7 cellular contexts compared by ENCODE assay signal in genomic region chr10:46693265-46693664, GRCh38.
A peak's percentile ranks its signal among the peaks of the same experiment; 100 is the strongest.
DNase-seq lines count a peak whose midpoint lies in the region; ATAC-seq, FAIRE-seq and TF ChIP-seq lines count a peak whose summit lies in the region.
"Not testable (repeated sequence)": the region's sequence is repeated elsewhere in the genome, so short reads cannot be mapped to it uniquely, and the experiment has no call there.

No MANE protein-coding gene starts in this region.

- FAIRE-seq in pancreas (lab: Jason Lieb, UNC): peak; percentile 98

- H3K4me3 Mint-ChIP-seq in CD4-positive, alpha-beta memory T cell; HFFc6; brain: not testable (repeated sequence)

- H3F3A ChIP-seq in PC-9 (ENCODE audit: insufficient read depth, low read depth): not testable (repeated sequence)

- not testable (repeated sequence) for H3K36me3 Mint-ChIP-seq in CD4-positive, alpha-beta memory T cell; HFFc6 (ENCODE audit: low read depth); brain

- intact Hi-C loops in CD4-positive, alpha-beta memory T cell (cut with micrococcal nuclease); PC-9 (cut with micrococcal nuclease; ENCODE audit: unreplicated experiment); left lung (cut with DNase I); pancreas (cut with DNase I): not testable (repeated sequence)

- CTCF ChIA-PET in CD4-positive, alpha-beta memory T cell (lab: Charles Lee; ENCODE audit: partially characterized antibody); PC-9 (lab: Charles Lee): not testable (repeated sequence)

- not testable (repeated sequence) for H3K36me3 ChIP-seq in CD4-positive, alpha-beta memory T cell (ENCODE audit: insufficient read depth, low read length); PC-9 (ENCODE audit: low read depth); left lung; pancreas

- H3K9me3 Mint-ChIP-seq in CD4-positive, alpha-beta memory T cell; HFFc6; brain: not testable (repeated sequence)

- not testable (repeated sequence) for H3K9me3 ChIP-seq in CD4-positive, alpha-beta memory T cell (ENCODE audit: control insufficient read depth in 1 of 2, low read length in 2 of 2); PC-9 (ENCODE audit: insufficient read depth, low read depth); left lung; pancreas

- H2AFZ ChIP-seq in PC-9: not testable (repeated sequence)

- not testable (repeated sequence) for H3K27ac ChIP-seq in CD4-positive, alpha-beta memory T cell (ENCODE audit: low read depth, low read length); PC-9; left lung; pancreas

- H3K27me3 Mint-ChIP-seq in CD4-positive, alpha-beta memory T cell; HFFc6 (ENCODE audit: insufficient read depth); brain: not testable (repeated sequence)

- not testable (repeated sequence) for H3K9me2 ChIP-seq in PC-9 (ENCODE audit: insufficient read depth)

- H3K4me1 ChIP-seq in CD4-positive, alpha-beta memory T cell (ENCODE audit: insufficient read depth, low read length); PC-9 (replicated peaks; ENCODE audit: insufficient read depth); left lung; pancreas: not testable (repeated sequence)

- H3K27ac Mint-ChIP-seq in CD4-positive, alpha-beta memory T cell; HFFc6; brain: not testable (repeated sequence)

- not testable (repeated sequence) for H3K4me2 ChIP-seq in PC-9

- POLR2A ChIA-PET in CD4-positive, alpha-beta memory T cell (lab: Charles Lee; ENCODE audit: partially characterized antibody); PC-9 (lab: Charles Lee; ENCODE audit: unreplicated experiment): not testable (repeated sequence)

- H3K27me3 ChIP-seq in CD4-positive, alpha-beta memory T cell (ENCODE audit: insufficient read depth, low read length); PC-9 (ENCODE audit: insufficient read depth, low read depth); left lung; pancreas: not testable (repeated sequence)

- TF ChIP-seq CTCF in HFFc6 (IDR thresholded peaks at IDR 0.05) (peak; percentile 61), PC-9 (conservative IDR thresholded peaks at IDR 0.05) (peak; percentile 33; the same call in 1 of the 2 replicates), brain (conservative IDR thresholded peaks at IDR 0.05) (peak; percentile 25 to 29), fibroblast of pulmonary artery (IDR thresholded peaks at IDR 0.05; ENCODE audit: low read length, missing control alignments) (peak; percentile 13)
- not testable (repeated sequence) for TF ChIP-seq CTCF in left lung (IDR thresholded peaks at IDR 0.05); pancreas (IDR thresholded peaks at IDR 0.05)

- peak; percentile 30 for ATAC-seq in left lung
- ATAC-seq in pancreas: peak in 2 of 4 donors; percentile 44 to 50

- 0 to 20% methylated on average over 1 of the region's 2 CpGs for WGBS in pancreas, 2 donors

- H3K4me3 ChIP-seq in CD4-positive, alpha-beta memory T cell (ENCODE audit: low read length in 2 of 2); PC-9; fibroblast of pulmonary artery (replicated peaks; ENCODE audit: low read depth, low read length); left lung; pancreas: not testable (repeated sequence)

- H4K20me1 ChIP-seq in PC-9 (ENCODE audit: insufficient read depth): not testable (repeated sequence)

- peak in 3 of 5 donors; percentile 5 to 10 (median 8) for DNase-seq in CD4-positive, alpha-beta memory T cell
- peak; percentile 20 for DNase-seq in HFFc6
- DNase-seq in PC-9; fibroblast of pulmonary artery (ENCODE audit: low read depth); left lung; pancreas: not testable (repeated sequence)

- H3K4me1 Mint-ChIP-seq in CD4-positive, alpha-beta memory T cell; HFFc6 (ENCODE audit: low read depth); brain: not testable (repeated sequence)

- BruUV-seq in PC-9 (replicated peaks; lab: Mats Ljungman, UMichigan): not testable (repeated sequence)

- not testable (repeated sequence) for H3K79me2 ChIP-seq in PC-9 (ENCODE audit: low read depth)
